9 cellular contexts compared by ENCODE assay signal in the genomic region with DNA sequence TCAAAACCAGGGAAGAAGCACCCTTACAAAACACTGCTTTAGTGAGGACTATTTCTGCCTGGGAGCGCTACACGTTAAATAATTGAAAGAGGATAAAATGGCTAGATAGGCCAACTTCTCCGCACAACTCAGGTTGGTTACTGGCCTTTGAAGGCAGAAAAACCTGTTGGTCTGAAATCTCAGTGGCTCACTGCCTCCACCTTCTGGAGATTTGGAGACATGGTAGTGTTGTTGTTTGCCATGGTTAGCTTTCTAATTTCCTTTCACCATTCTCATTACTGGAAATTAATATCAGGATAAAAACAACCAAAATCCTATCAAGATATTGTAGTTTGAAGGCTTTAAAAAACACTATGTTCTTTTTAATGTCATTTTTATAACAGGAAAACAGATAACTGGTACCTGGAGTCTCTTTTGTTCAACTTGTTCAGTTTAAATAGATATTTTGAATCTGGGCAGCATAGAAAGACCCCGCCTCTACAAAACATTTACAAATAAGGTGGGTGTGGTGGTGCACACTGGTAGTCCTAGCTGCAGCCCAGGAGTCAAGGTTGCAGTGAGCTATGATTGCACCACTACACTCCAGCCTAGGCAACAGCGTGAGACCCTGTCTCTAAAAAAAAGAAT. TPM values are rescaled to one million over a fixed set of nuclear protein-coding genes. Genes with fewer than 3 reads are reported as not detected.
A peak's percentile ranks its signal among the peaks of the same experiment; 100 is the strongest.
DNase-seq lines count a peak whose midpoint lies in the region; ATAC-seq and TF ChIP-seq lines count a peak whose summit lies in the region.
"Had no signal": no experiment of that assay in that cellular context is flagged by ENCODE, and none has a peak within 500 bp of the region (broad histone marks: within the 10 kb centered on the region; RNA-seq: fewer than 3 reads in every experiment).

No MANE protein-coding gene starts in this region.

- WGBS in prostate gland = 35% methylated on average over 5 of the region's 5 CpGs

- peak overlapping the region; percentile 27 to 38 for H3K27ac ChIP-seq in prostate gland

- H3K27ac Mint-ChIP-seq in activated naive CD4-positive, alpha-beta T cell treated with anti-CD3 and anti-CD28 coated beads for 36 hours = no peak overlapping the region
- H3K27ac Mint-ChIP-seq: T-helper 1 cell treated with Interleukin-12 subunit alpha and Interleukin-12 subunit beta and Interleukin-4 antibody, amounts not matched to agents 30 μg/mL and 1 μg/mL, for 36 hours had no signal

- H3K4me1 ChIP-seq in Loucy (ENCODE audit: insufficient read depth, low read length, poor library complexity, severe bottlenecking) = no peaks in the 10 kb centered on the region
- H3K4me1 ChIP-seq in prostate gland (replicated peaks) = no peaks in the 10 kb centered on the region

- ATAC-seq in HG03097 (IDR thresholded peaks at IDR 0.05; ENCODE audit: low FRiP score, unreplicated experiment) = no peak

- H2AFZ ChIP-seq in Loucy (ENCODE audit: low read length) = no peak overlapping the region

- H3K27me3 Mint-ChIP-seq in activated naive CD4-positive, alpha-beta T cell treated with anti-CD3 and anti-CD28 coated beads for 36 hours (ENCODE audit: low read depth) = no peaks in the 10 kb centered on the region

- no peaks in the 10 kb centered on the region for H3K79me2 ChIP-seq in Loucy (ENCODE audit: insufficient read depth, low read length)

- no peak overlapping the region for H3K9ac ChIP-seq in Loucy (ENCODE audit: low read depth, low read length, poor library complexity, severe bottlenecking)

- H3K4me1 Mint-ChIP-seq in activated naive CD4-positive, alpha-beta T cell treated with anti-CD3 and anti-CD28 coated beads for 36 hours (ENCODE audit: low read depth) = no peaks in the 10 kb centered on the region

- H3K36me3 ChIP-seq in Loucy (ENCODE audit: insufficient read depth, low read length) (no peaks in the 10 kb centered on the region), prostate gland (no peaks in the 10 kb centered on the region)

- H3K36me3 Mint-ChIP-seq in activated naive CD4-positive, alpha-beta T cell treated with anti-CD3 and anti-CD28 coated beads for 36 hours (ENCODE audit: low read depth) = no peaks in the 10 kb centered on the region

- peak; percentile 5 for DNase-seq in CMK (ENCODE audit: low read depth)
- DNase-seq in GM20000 (ENCODE audit: low spot score) = peak; percentile 58
- peak; percentile 78 for DNase-seq in SK-MEL-5 (ENCODE audit: low read depth, low spot score)
- DNase-seq in activated naive CD4-positive, alpha-beta T cell treated with anti-CD3 and anti-CD28 coated beads for 36 hours = peak; percentile 77
- peak; percentile 61 for DNase-seq in glomerular visceral epithelial cell (ENCODE audit: extremely low spot score)
- DNase-seq in prostate gland (ENCODE audit: low spot score) = peak; percentile 67

- peak; percentile 63 for TF ChIP-seq CTCF in GM20000 (IDR thresholded peaks at IDR 0.05; ENCODE audit: extremely low read depth, missing control alignments)
- TF ChIP-seq CTCF in Loucy (conservative IDR thresholded peaks at IDR 0.05; ENCODE audit: low read length) = peak; percentile 84
- TF ChIP-seq CTCF in prostate gland (IDR thresholded peaks at IDR 0.05) = peak; percentile 53 to 91 (median 80)

- H3K4me3 ChIP-seq in Loucy (ENCODE audit: low read length, poor library complexity, severe bottlenecking) (no peak overlapping the region), prostate gland (no peak overlapping the region)

- H3K9me3 ChIP-seq in Loucy (ENCODE audit: insufficient read depth, low read depth, low read length) (no peaks in the 10 kb centered on the region), prostate gland (no peaks in the 10 kb centered on the region)

- no peaks in the 10 kb centered on the region for H3K9me2 ChIP-seq in Loucy (replicated peaks; ENCODE audit: low read depth, low read length)

- TF ChIP-seq POLR2A in prostate gland (IDR thresholded peaks at IDR 0.05) = no peak

- in situ Hi-C loops in SK-MEL-5 (cut with HindIII; ENCODE audit: low pct_unique_long_range_greater_than_20kb, low sequenced_read_pairs) = no loop called here

- H3K9me3 Mint-ChIP-seq in activated naive CD4-positive, alpha-beta T cell treated with anti-CD3 and anti-CD28 coated beads for 36 hours = no peaks in the 10 kb centered on the region
- H3K9me3 Mint-ChIP-seq: T-helper 1 cell treated with Interleukin-12 subunit alpha and Interleukin-12 subunit beta and Interleukin-4 antibody, amounts not matched to agents 30 μg/mL and 1 μg/mL, for 36 hours had no signal

- intact Hi-C loops in activated naive CD4-positive, alpha-beta T cell treated with anti-CD3 and anti-CD28 coated beads for 36 hours (cut with micrococcal nuclease) = loop anchor here (1.0 to 10.0 kb wide), 8 partner anchors 28 to 866 kb away; a partner anchor contains a TSS
- intact Hi-C loops in prostate gland (cut with DNase I) = loop anchor here (5.0 to 10.0 kb wide), 3 partner anchors 72 to 810 kb away; no protein-coding TSS in a partner anchor

- no peaks in the 10 kb centered on the region for H3F3A ChIP-seq in Loucy (ENCODE audit: low read depth)

- CTCF ChIA-PET in activated naive CD4-positive, alpha-beta T cell treated with anti-CD3 and anti-CD28 coated beads for 36 hours (lab: Charles Lee) = interaction anchor here (0.5 to 1.8 kb wide), 13 partner anchors 14 to 1271 kb away, joined by 3 to 11 read pairs (median 4); a partner anchor contains a TSS

- no peaks in the 10 kb centered on the region for H3K27me3 ChIP-seq in Loucy (ENCODE audit: insufficient read depth, low read length, poor library complexity, severe bottlenecking)
- H3K27me3 ChIP-seq in prostate gland (replicated peaks; ENCODE audit: insufficient read depth) = no peaks in the 10 kb centered on the region

- H3K4me3 Mint-ChIP-seq in activated naive CD4-positive, alpha-beta T cell treated with anti-CD3 and anti-CD28 coated beads for 36 hours = no peak overlapping the region
- H3K4me3 Mint-ChIP-seq: T-helper 1 cell treated with Interleukin-12 subunit alpha and Interleukin-12 subunit beta and Interleukin-4 antibody, amounts not matched to agents 30 μg/mL and 1 μg/mL, for 36 hours had no signal

- no peaks in the 10 kb centered on the region for H4K20me1 ChIP-seq in Loucy (ENCODE audit: insufficient read depth, low read length, poor library complexity, severe bottlenecking)

- H3K4me2 ChIP-seq in Loucy (ENCODE audit: low read depth, low read length, poor library complexity, severe bottlenecking) = no peak overlapping the region

RNA-seq across cellular contexts. Expression of a gene that starts 27.5 kb away (rescaled TPM):
- 70.4 and 77.7 TPM in 2 replicates for total RNA-seq in SK-MEL-5 (2014; rRNA removed; shearing (Covaris generic))
- polyA plus RNA-seq in SK-MEL-5 (2015; cell fraction: cytosol; rRNA removed) = 33.1 and 40.5 TPM in 2 replicates
- polyA plus RNA-seq in SK-MEL-5 (2015; cell fraction: nucleus; rRNA removed) = 148 and 202 TPM in 2 replicates
- 100 to 1,000 TPM; 108 to 117 TPM for total RNA-seq in activated naive CD4-positive, alpha-beta T cell treated with anti-CD3 and anti-CD28 coated beads for 36 hours
- 100 to 1,000 TPM in 1 of 2 donors, 10 to 100 TPM in 1; 83.0 to 136 TPM for total RNA-seq in prostate gland

Comparison
In these comparisons a context has a peak if more than half of its experiments do, and no peak if none do; other contexts are left out.
1. DNase-seq: peak in every context shown above with its lines; median percentile 78 in SK-MEL-5; 77 in activated naive CD4-positive, alpha-beta T cell treated with anti-CD3 and anti-CD28 coated beads for 36 hours; 67 in prostate gland; 61 in glomerular visceral epithelial cell; 58 in GM20000; 5 in CMK.